In genomic region chr5:56837956-56838355, GRCh38 we compare ENCODE assay signal across 1 cellular context.
TF ChIP-seq lines count a peak whose summit lies in the region.

No MANE protein-coding gene starts in this region.

TF ChIP-seq in IMR-90, 13 proteins besides CTCF, POLR2A, EP300 and RAD21 (continued from another document):
- TF ChIP-seq BHLHE40 (IDR thresholded peaks at IDR 0.05; ENCODE audit: low read depth, low read length) (no peak), RFX5 (IDR thresholded peaks at IDR 0.05; ENCODE audit: low read depth, low read length) (no peak), ELK1 (IDR thresholded peaks at IDR 0.05; ENCODE audit: borderline replicate concordance, low read depth, low read length) (no peak), CEBPB (IDR thresholded peaks at IDR 0.05; ENCODE audit: low read depth, low read length) (no peak), FOS (IDR thresholded peaks at IDR 0.05; ENCODE audit: low read depth, low read length) (no peak), SMC3 (IDR thresholded peaks at IDR 0.05; ENCODE audit: low read depth, low read length) (no peak), NFE2L2 (IDR thresholded peaks at IDR 0.05; ENCODE audit: low read depth, low read length) (no peak), USF2 (IDR thresholded peaks at IDR 0.05; ENCODE audit: low read depth, low read length) (no peak)
